In genomic region chr6:52815167-52816092, GRCh38 we compare ENCODE assay signal across 9 cellular contexts. TPM values are rescaled to one million over a fixed set of nuclear protein-coding genes. Genes with fewer than 3 reads are reported as not detected.
DNase-seq lines count a peak whose midpoint lies in the region; ATAC-seq lines count a peak whose summit lies in the region.
"Had no signal": no experiment of that assay in that cellular context is flagged by ENCODE, and none has a peak within 500 bp of the region (broad histone marks: within the 10 kb centered on the region; RNA-seq: fewer than 3 reads in every experiment).

No MANE protein-coding gene starts in this region.

- no peaks in the 10 kb centered on the region for H3K9me3 ChIP-seq in CD8-positive, alpha-beta memory T cell (ENCODE audit: low read length)

- no peaks in the 10 kb centered on the region for H3K27me3 ChIP-seq in CD8-positive, alpha-beta memory T cell (ENCODE audit: insufficient read depth, low read length, poor library complexity, severe bottlenecking)

- H3K36me3 Mint-ChIP-seq in CD8-positive, alpha-beta memory T cell, result no peaks in the 10 kb centered on the region
- no peaks in the 10 kb centered on the region for H3K36me3 Mint-ChIP-seq in activated T-helper 2 cell treated with anti-CD3 and anti-CD28 coated beads, Interferon-gamma antibody, Interleukin-2, Interleukin-4, amounts not matched to agents 10 μg/mL and 5 μg/mL and 100 μg/mL, durations not matched to agents 14 hours and 24 hours and 36 hours (ENCODE audit: low read depth)
- H3K36me3 Mint-ChIP-seq in stimulated activated memory B cell treated with anti-CD40 and anti-IgM and Interleukin-4, amounts not matched to agents 10 μg/mL and 1 μg/mL and 100 μg/mL, for 72 hours, result no peaks in the 10 kb centered on the region

- peaks cover 0 to 4% (median 1%) of the 10 kb centered on the region in 3 donors for H3K4me1 Mint-ChIP-seq in CD8-positive, alpha-beta memory T cell
- no peaks in the 10 kb centered on the region for H3K4me1 Mint-ChIP-seq in activated T-helper 2 cell treated with anti-CD3 and anti-CD28 coated beads, Interferon-gamma antibody, Interleukin-2, Interleukin-4, amounts not matched to agents 10 μg/mL and 5 μg/mL and 100 μg/mL, durations not matched to agents 14 hours and 24 hours and 36 hours (ENCODE audit: low read depth)
- H3K4me1 Mint-ChIP-seq in stimulated activated memory B cell treated with anti-CD40 and anti-IgM and Interleukin-4, amounts not matched to agents 10 μg/mL and 1 μg/mL and 100 μg/mL, for 72 hours, result no peaks in the 10 kb centered on the region

- peaks cover 1 to 24% of the 10 kb centered on the region in 2 donors for H3K27me3 Mint-ChIP-seq in CD8-positive, alpha-beta memory T cell
- H3K27me3 Mint-ChIP-seq in activated T-helper 2 cell treated with anti-CD3 and anti-CD28 coated beads, Interferon-gamma antibody, Interleukin-2, Interleukin-4, amounts not matched to agents 10 μg/mL and 5 μg/mL and 100 μg/mL, durations not matched to agents 14 hours and 24 hours and 36 hours (ENCODE audit: low read depth), result peaks cover 15% of the 10 kb centered on the region
- H3K27me3 Mint-ChIP-seq in stimulated activated memory B cell treated with anti-CD40 and anti-IgM and Interleukin-4, amounts not matched to agents 10 μg/mL and 1 μg/mL and 100 μg/mL, for 72 hours, result peaks cover 19% of the 10 kb centered on the region

- no peaks in the 10 kb centered on the region for H3K36me3 ChIP-seq in CD8-positive, alpha-beta memory T cell (ENCODE audit: insufficient read depth, low read length)

- intact Hi-C loops in activated T-helper 2 cell treated with anti-CD3 and anti-CD28 coated beads, Interferon-gamma antibody, Interleukin-2, Interleukin-4, amounts not matched to agents 10 μg/mL and 5 μg/mL and 100 μg/mL, durations not matched to agents 14 hours and 24 hours and 36 hours (cut with micrococcal nuclease), result loop anchor here (5.0 kb wide), 2 partner anchors 262 to 667 kb away; no protein-coding TSS in a partner anchor

- H3K9me3 Mint-ChIP-seq in CD8-positive, alpha-beta memory T cell, result no peaks in the 10 kb centered on the region
- no peaks in the 10 kb centered on the region for H3K9me3 Mint-ChIP-seq in activated T-helper 2 cell treated with anti-CD3 and anti-CD28 coated beads, Interferon-gamma antibody, Interleukin-2, Interleukin-4, amounts not matched to agents 10 μg/mL and 5 μg/mL and 100 μg/mL, durations not matched to agents 14 hours and 24 hours and 36 hours
- H3K9me3 Mint-ChIP-seq in stimulated activated memory B cell treated with anti-CD40 and anti-IgM and Interleukin-4, amounts not matched to agents 10 μg/mL and 1 μg/mL and 100 μg/mL, for 72 hours, result peaks cover under 1% of the 10 kb centered on the region

- peak; percentile 11 to 50 (median 21) for DNase-seq in CD8-positive, alpha-beta memory T cell
- peak; percentile 22 for DNase-seq in GM19240 (ENCODE audit: insufficient read length, low spot score)
- peak; percentile 81 for DNase-seq in OCI-M1 (lab: John Stamatoyannopoulos, UW)
- DNase-seq in activated T-helper 2 cell treated with anti-CD3 and anti-CD28 coated beads, Interferon-gamma antibody, Interleukin-2, Interleukin-4, amounts not matched to agents 10 μg/mL and 5 μg/mL and 100 μg/mL, durations not matched to agents 14 hours and 24 hours and 36 hours (ENCODE audit: low spot score), result peak; percentile 24
- DNase-seq in germinal center (ENCODE audit: low spot score), result peak; percentile 66
- peak; percentile 4 for DNase-seq in putamen (ENCODE audit: low spot score)

- H3K4me3 ChIP-seq in CD8-positive, alpha-beta memory T cell (ENCODE audit: low read length), result no peak overlapping the region
- H3K4me3 ChIP-seq: SK-N-MC had no signal

- POLR2A ChIA-PET in CD8-positive, alpha-beta memory T cell (lab: Charles Lee), result no interaction called here

- CTCF ChIA-PET in CD8-positive, alpha-beta memory T cell (lab: Charles Lee), result interaction anchor here (1.1 to 2.1 kb wide), 3 partner anchors 13 to 16 kb away, joined by 3 to 5 read pairs (median 3); no protein-coding TSS in a partner anchor

- H3K4me1 ChIP-seq in CD8-positive, alpha-beta memory T cell (ENCODE audit: insufficient read depth, low read length), result no peaks in the 10 kb centered on the region

- H3K27ac ChIP-seq in CD8-positive, alpha-beta memory T cell (ENCODE audit: low read depth, low read length), result no peak overlapping the region
- H3K27ac ChIP-seq: SK-N-MC had no signal

- no peak overlapping the region for H3K4me3 Mint-ChIP-seq in CD8-positive, alpha-beta memory T cell
- no peak overlapping the region for H3K4me3 Mint-ChIP-seq in activated T-helper 2 cell treated with anti-CD3 and anti-CD28 coated beads, Interferon-gamma antibody, Interleukin-2, Interleukin-4, amounts not matched to agents 10 μg/mL and 5 μg/mL and 100 μg/mL, durations not matched to agents 14 hours and 24 hours and 36 hours (ENCODE audit: low read depth)
- no peak overlapping the region for H3K4me3 Mint-ChIP-seq in stimulated activated memory B cell treated with anti-CD40 and anti-IgM and Interleukin-4, amounts not matched to agents 10 μg/mL and 1 μg/mL and 100 μg/mL, for 72 hours

- H3K27ac Mint-ChIP-seq in CD8-positive, alpha-beta memory T cell, result no peak overlapping the region
- H3K27ac Mint-ChIP-seq in activated T-helper 2 cell treated with anti-CD3 and anti-CD28 coated beads, Interferon-gamma antibody, Interleukin-2, Interleukin-4, amounts not matched to agents 10 μg/mL and 5 μg/mL and 100 μg/mL, durations not matched to agents 14 hours and 24 hours and 36 hours, result no peak overlapping the region
- H3K27ac Mint-ChIP-seq in stimulated activated memory B cell treated with anti-CD40 and anti-IgM and Interleukin-4, amounts not matched to agents 10 μg/mL and 1 μg/mL and 100 μg/mL, for 72 hours, result no peak overlapping the region

- ATAC-seq in HG03460 (IDR thresholded peaks at IDR 0.05; ENCODE audit: unreplicated experiment), result peak; percentile 84
- ATAC-seq in stimulated activated memory B cell treated with anti-CD40 and anti-IgM and Interleukin-4, amounts not matched to agents 10 μg/mL and 1 μg/mL and 100 μg/mL, for 72 hours, result no peak

RNA-seq across cellular contexts. Expression of gene GSTA1, which starts 11.8 kb away (rescaled TPM):
- not detected for total RNA-seq in CD8-positive, alpha-beta memory T cell
- not detected for polyA plus RNA-seq in CD8-positive, alpha-beta memory T cell
- not detected in 2 replicates for total RNA-seq in activated T-helper 2 cell treated with anti-CD3 and anti-CD28 coated beads, Interferon-gamma antibody, Interleukin-2, Interleukin-4, amounts not matched to agents 10 μg/mL and 5 μg/mL and 100 μg/mL, durations not matched to agents 14 hours and 24 hours and 36 hours

RNA-seq across cellular contexts. Expression of gene GSTA5, which starts 25.2 kb away (rescaled TPM):
- not detected for total RNA-seq in CD8-positive, alpha-beta memory T cell
- polyA plus RNA-seq in CD8-positive, alpha-beta memory T cell, result not detected
- not detected in 2 replicates for total RNA-seq in activated T-helper 2 cell treated with anti-CD3 and anti-CD28 coated beads, Interferon-gamma antibody, Interleukin-2, Interleukin-4, amounts not matched to agents 10 μg/mL and 5 μg/mL and 100 μg/mL, durations not matched to agents 14 hours and 24 hours and 36 hours

RNA-seq across cellular contexts. Expression of gene GSTA2, which starts 52.2 kb away (rescaled TPM):
- total RNA-seq in CD8-positive, alpha-beta memory T cell, result not detected
- not detected for polyA plus RNA-seq in CD8-positive, alpha-beta memory T cell
- not detected in 2 replicates for total RNA-seq in activated T-helper 2 cell treated with anti-CD3 and anti-CD28 coated beads, Interferon-gamma antibody, Interleukin-2, Interleukin-4, amounts not matched to agents 10 μg/mL and 5 μg/mL and 100 μg/mL, durations not matched to agents 14 hours and 24 hours and 36 hours

Comparison
In these comparisons a context has a peak if more than half of its experiments do, and no peak if none do; other contexts are left out.
1. DNase-seq: peak in every context shown above with its lines; median percentile 81 in OCI-M1; 66 in germinal center; 24 in activated T-helper 2 cell treated with anti-CD3 and anti-CD28 coated beads, Interferon-gamma antibody, Interleukin-2, Interleukin-4, amounts not matched to agents 10 μg/mL and 5 μg/mL and 100 μg/mL, durations not matched to agents 14 hours and 24 hours and 36 hours; 22 in GM19240; 21 in CD8-positive, alpha-beta memory T cell; 4 in putamen.